In the genomic region with DNA sequence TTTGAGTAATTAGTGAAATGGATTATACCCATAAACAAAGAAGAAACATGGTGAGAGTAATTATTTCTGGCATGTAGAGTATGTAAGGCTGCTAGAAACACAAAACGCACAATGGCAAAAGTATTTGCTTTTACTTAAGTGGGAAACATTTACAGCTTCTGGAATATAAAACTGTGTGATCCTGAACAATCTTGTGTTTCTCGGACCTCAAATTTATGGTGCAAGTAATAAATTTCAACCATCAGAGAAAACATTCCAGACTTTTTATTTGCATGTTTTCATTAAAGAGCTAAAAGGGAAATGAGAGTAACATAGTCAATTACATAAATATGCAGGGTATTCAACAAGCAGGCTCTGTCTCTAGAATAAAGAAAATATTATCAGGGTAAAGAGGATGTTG, we compare ENCODE assay signal across 30 cellular contexts. TPM values are rescaled to one million over a fixed set of nuclear protein-coding genes. Genes with fewer than 3 reads are reported as not detected.
A peak's percentile ranks its signal among the peaks of the same experiment; 100 is the strongest.
DNase-seq lines count a peak whose midpoint lies in the region; ATAC-seq and TF ChIP-seq lines count a peak whose summit lies in the region.
"Had no signal": no experiment of that assay in that cellular context is flagged by ENCODE, and none has a peak within 500 bp of the region (broad histone marks: within the 10 kb centered on the region; RNA-seq: fewer than 3 reads in every experiment).

No MANE protein-coding gene starts in this region.

- no peaks in the 10 kb centered on the region for H3K36me3 ChIP-seq in left ventricle myocardium inferior
- no peaks in the 10 kb centered on the region for H3K36me3 ChIP-seq in ascending aorta
- H3K36me3 ChIP-seq in mesendoderm (ENCODE audit: control insufficient read depth, insufficient read depth, low read length) = no peaks in the 10 kb centered on the region
- H3K36me3 ChIP-seq: BLaER1 treated with 17β-estradiol and CSF1 and Interleukin-3, amounts not matched to agents 10 nM and 100 nM; gastrocnemius medialis; stomach had no signal

- H3K23ac ChIP-seq in mesendoderm (ENCODE audit: low read length) = no peak overlapping the region

- H3K4me1 Mint-ChIP-seq in immature natural killer cell = no peaks in the 10 kb centered on the region
- H3K4me1 Mint-ChIP-seq: activated CD4-positive, alpha-beta T cell treated with anti-CD3 and anti-CD28 coated beads, Interleukin-2, amount 10 ng/mL, durations not matched to agents 7 days and 5 days had no signal

- no peaks in the 10 kb centered on the region for H3K9me3 ChIP-seq in left ventricle myocardium inferior (replicated peaks)
- H3K9me3 ChIP-seq in right cardiac atrium (ENCODE audit: control insufficient read depth, low read length) = no peaks in the 10 kb centered on the region
- H3K9me3 ChIP-seq in ascending aorta = no peaks in the 10 kb centered on the region
- H3K9me3 ChIP-seq: gastrocnemius medialis, stomach had no signal

- no peak overlapping the region for H3K27ac Mint-ChIP-seq in immature natural killer cell
- H3K27ac Mint-ChIP-seq: activated CD4-positive, alpha-beta T cell treated with anti-CD3 and anti-CD28 coated beads, Interleukin-2, amount 10 ng/mL, durations not matched to agents 7 days and 5 days; activated naive CD4-positive, alpha-beta T cell treated with anti-CD3 and anti-CD28 coated beads for 36 hours; activated T-cell treated with anti-CD3 and anti-CD28 coated beads, Interleukin-2, amount 50 U/mL, for 72 hours; nephron progenitor cell; type B pancreatic cell had no signal

- H3K27me3 ChIP-seq in left ventricle myocardium inferior (ENCODE audit: low read depth) = no peaks in the 10 kb centered on the region
- H3K27me3 ChIP-seq in right cardiac atrium (ENCODE audit: control insufficient read depth, insufficient read depth) = no peaks in the 10 kb centered on the region
- no peaks in the 10 kb centered on the region for H3K27me3 ChIP-seq in ascending aorta
- H3K27me3 ChIP-seq in mesendoderm (ENCODE audit: insufficient read depth, low read length, poor library complexity) = no peaks in the 10 kb centered on the region
- H3K27me3 ChIP-seq: BLaER1 treated with 17β-estradiol and CSF1 and Interleukin-3, amounts not matched to agents 10 nM and 100 nM; gastrocnemius medialis; stomach had no signal

- H4K5ac ChIP-seq in mesendoderm (ENCODE audit: low read length) = no peak overlapping the region

- no peak overlapping the region for H2AK5ac ChIP-seq in mesendoderm (ENCODE audit: low read length)

- H3K4me2 ChIP-seq in mesendoderm (ENCODE audit: low read length) = no peak overlapping the region
- H3K4me2 ChIP-seq: BLaER1 treated with 17β-estradiol and CSF1 and Interleukin-3, amounts not matched to agents 10 nM and 100 nM had no signal

- no peak overlapping the region for H2BK5ac ChIP-seq in mesendoderm (ENCODE audit: low read length)

- no peak overlapping the region for H2BK120ac ChIP-seq in mesendoderm (ENCODE audit: low read depth, low read length)

- H3K27ac ChIP-seq in left ventricle myocardium inferior (replicated peaks) (peak overlapping the region; percentile 78), right cardiac atrium (ENCODE audit: low read length) (no peak overlapping the region), ascending aorta (peak overlapping the region; percentile 48 to 74), mesendoderm (ENCODE audit: low read depth, low read length) (no peak overlapping the region)
- H3K27ac ChIP-seq: BLaER1 treated with 17β-estradiol and CSF1 and Interleukin-3, amounts not matched to agents 10 nM and 100 nM; gastrocnemius medialis; HL-60; parathyroid adenoma; VCaP had no signal

- H3K79me1 ChIP-seq in mesendoderm (ENCODE audit: low read length) = no peaks in the 10 kb centered on the region

- H3K79me2 ChIP-seq in mesendoderm (ENCODE audit: control insufficient read depth, insufficient read depth, low read length) = no peaks in the 10 kb centered on the region
- H3K79me2 ChIP-seq: parathyroid adenoma had no signal

- DNase-seq in left ventricle myocardium inferior (no peak), right cardiac atrium (no peak), ascending aorta (ENCODE audit: low spot score in 2 of 2) (no peak), mesendoderm (peak; percentile 16), immature natural killer cell (no peak)
- no peak for DNase-seq in activated CD4-positive, CD25-positive, alpha-beta regulatory T cell (lab: John Stamatoyannopoulos, UW)
- DNase-seq: activated CD4-positive, alpha-beta T cell treated with anti-CD3 and anti-CD28 coated beads, Interleukin-2, amount 10 ng/mL, durations not matched to agents 7 days and 5 days; activated naive CD4-positive, alpha-beta T cell treated with anti-CD3 and anti-CD28 coated beads for 36 hours; activated T-cell treated with anti-CD3 and anti-CD28 coated beads, Interleukin-2, amount 50 U/mL, for 72 hours; gastrocnemius medialis; HCEC 1CT; hypothalamus; left ventricle myocardium superior; NCI-H1105; NCI-H2029; nephron progenitor cell; RPMI8226; stimulated activated CD8-positive, alpha-beta memory T cell treated with anti-CD3 and anti-CD28 coated beads, Interleukin-4, amount 100 ng/mL, for 48 hours; stomach had no signal

- peaks cover 0 to 2% (median 0%) of the 10 kb centered on the region in 3 donors for H3K27me3 Mint-ChIP-seq in immature natural killer cell (ENCODE audit: low read depth in 3 of 3)
- H3K27me3 Mint-ChIP-seq: activated CD4-positive, alpha-beta T cell treated with anti-CD3 and anti-CD28 coated beads, Interleukin-2, amount 10 ng/mL, durations not matched to agents 7 days and 5 days; type B pancreatic cell had no signal

- ATAC-seq in right cardiac atrium (no peak), GM21619 (IDR thresholded peaks at IDR 0.05; ENCODE audit: unreplicated experiment) (no peak)
- ATAC-seq in activated CD4-positive, CD25-positive, alpha-beta regulatory T cell treated with anti-CD3 and anti-CD28 coated beads, Interleukin-2, amount 50 U/mL, for 24 hours = no peak
- ATAC-seq: activated T-cell treated with anti-CD3 and anti-CD28 coated beads, Interleukin-2, amount 50 U/mL, for 72 hours; esophagus mucosa; gastrocnemius medialis; HepG2; sciatic nerve had no signal

- no peak for TF ChIP-seq CTCF in left ventricle myocardium inferior (IDR thresholded peaks at IDR 0.05; ENCODE audit: borderline replicate concordance)
- TF ChIP-seq CTCF in ascending aorta (IDR thresholded peaks at IDR 0.05) = no peak

- intact Hi-C loops in left ventricle myocardium inferior (cut with micrococcal nuclease) (no loop called here), right cardiac atrium (cut with DNase I) (no loop called here), ascending aorta (cut with DNase I) (loop anchor here (5.0 kb wide), 1 partner anchor 60 kb away; no protein-coding TSS in a partner anchor)

- no peaks in the 10 kb centered on the region for H3K36me3 Mint-ChIP-seq in immature natural killer cell
- H3K36me3 Mint-ChIP-seq: type B pancreatic cell had no signal

- peaks cover 0 to 3% (median 0%) of the 10 kb centered on the region in 6 donors for H3K9me3 Mint-ChIP-seq in immature natural killer cell
- H3K9me3 Mint-ChIP-seq: activated CD4-positive, alpha-beta T cell treated with anti-CD3 and anti-CD28 coated beads, Interleukin-2, amount 10 ng/mL, durations not matched to agents 7 days and 5 days; activated naive CD4-positive, alpha-beta T cell treated with anti-CD3 and anti-CD28 coated beads for 36 hours; nephron progenitor cell; type B pancreatic cell had no signal

- H3K18ac ChIP-seq in mesendoderm (ENCODE audit: low read length) = no peak overlapping the region

- H3K4ac ChIP-seq in mesendoderm (ENCODE audit: low read depth, low read length) = no peak overlapping the region

- WGBS in right cardiac atrium = 51% methylated on average over 2 of the region's 2 CpGs
- WGBS in mesendoderm (ENCODE audit: extremely low coverage, insufficient coverage, low lambda C conversion rate) = no CpG with 5 or more reads among the region's 2 CpGs

- H3K4me1 ChIP-seq in left ventricle myocardium inferior (peaks cover 34% of the 10 kb centered on the region), right cardiac atrium (ENCODE audit: control insufficient read depth, insufficient read depth, low read length) (peaks cover 2% of the 10 kb centered on the region), ascending aorta (peaks cover 4 to 10% of the 10 kb centered on the region in 2 donors), mesendoderm (ENCODE audit: control insufficient read depth, low read depth, low read length) (peaks cover 2% of the 10 kb centered on the region)
- H3K4me1 ChIP-seq: parathyroid adenoma had no signal

- H4K8ac ChIP-seq in mesendoderm (ENCODE audit: low read depth, low read length) = no peak overlapping the region

- H2BK15ac ChIP-seq in mesendoderm (replicated peaks; ENCODE audit: low read depth) = no peak overlapping the region

- no peak overlapping the region for H3K4me3 Mint-ChIP-seq in immature natural killer cell
- H3K4me3 Mint-ChIP-seq: activated CD4-positive, alpha-beta T cell treated with anti-CD3 and anti-CD28 coated beads, Interleukin-2, amount 10 ng/mL, durations not matched to agents 7 days and 5 days; activated naive CD4-positive, alpha-beta T cell treated with anti-CD3 and anti-CD28 coated beads for 36 hours; activated T-cell treated with anti-CD3 and anti-CD28 coated beads, Interleukin-2, amount 50 U/mL, for 72 hours; nephron progenitor cell; type B pancreatic cell had no signal

- H3K56ac ChIP-seq in mesendoderm (ENCODE audit: low read length) = no peak overlapping the region

- H3K4me3 ChIP-seq in left ventricle myocardium inferior = no peak overlapping the region
- H3K4me3 ChIP-seq in right cardiac atrium (ENCODE audit: low read length) = no peak overlapping the region
- H3K4me3 ChIP-seq in ascending aorta = no peak overlapping the region
- H3K4me3 ChIP-seq in mesendoderm (ENCODE audit: low read length) = no peak overlapping the region
- H3K4me3 ChIP-seq: BLaER1 treated with 17β-estradiol and CSF1 and Interleukin-3, amounts not matched to agents 10 nM and 100 nM; gastrocnemius medialis; stomach had no signal

- no peak overlapping the region for H3K9ac ChIP-seq in mesendoderm (ENCODE audit: low read length)
- H3K9ac ChIP-seq: BLaER1 treated with 17β-estradiol and CSF1 and Interleukin-3, amounts not matched to agents 10 nM and 100 nM; parathyroid adenoma had no signal

RNA-seq across cellular contexts. Expression of a gene that starts 17.2 kb away (rescaled TPM):
- total RNA-seq in left ventricle myocardium inferior = 15.3 TPM
- total RNA-seq in right cardiac atrium = 10 to 100 TPM in 2 of 4 donors, 1 to 10 TPM in 2; 6.9 to 13.3 (median 8.9) TPM
- polyA plus RNA-seq in right cardiac atrium = 7.5 TPM
- total RNA-seq in ascending aorta = 28.7 TPM
- polyA plus RNA-seq in mesendoderm (2013, experiment 1 of 2) = 0.86 TPM
- polyA plus RNA-seq in mesendoderm (2013, experiment 2 of 2) = 0.78 TPM
- polyA plus RNA-seq in immature natural killer cell = not detected
- total RNA-seq: activated CD4-positive, alpha-beta T cell treated with anti-CD3 and anti-CD28 coated beads, Interleukin-2, amount 10 ng/mL, durations not matched to agents 7 days and 5 days; activated naive CD4-positive, alpha-beta T cell treated with anti-CD3 and anti-CD28 coated beads for 36 hours; activated T-cell treated with anti-CD3 and anti-CD28 coated beads, Interleukin-2, amount 50 U/mL, for 72 hours; HepG2; T-helper 2 cell treated with Interferon-gamma antibody and Interleukin-4, amounts not matched to agents 100 ng/mL and 5 ng/mL, for 36 hours had no signal
- polyA plus RNA-seq: HepG2 had no signal

Comparison
In these comparisons a context has a peak if more than half of its experiments do, and no peak if none do; other contexts are left out.
1. H3K27ac ChIP-seq: peak in left ventricle myocardium inferior (single experiment) and ascending aorta (2 of 2); none in right cardiac atrium (single experiment) and mesendoderm (single experiment).